8 cellular contexts compared by ENCODE assay signal in genomic region chr4:75940692-75941253, GRCh38. TPM values are rescaled to one million over a fixed set of nuclear protein-coding genes. Genes with fewer than 3 reads are reported as not detected.
DNase-seq lines count a peak whose midpoint lies in the region; ATAC-seq and TF ChIP-seq lines count a peak whose summit lies in the region.

TSS of gene NAAA (minus strand) at chr4:75941013. CDS start at chr4:75940949, 64 bp downstream.

- WGBS in esophagus, 2 donors = 0 to 1% methylated on average over 66 of the region's 66 CpGs

- H4K20me1 ChIP-seq in OCI-LY3 (ENCODE audit: insufficient read depth, low read length) = no peaks in the 10 kb centered on the region

- peak in 12 of 14 donors; percentile 26 to 73 (median 42) for DNase-seq in C1 segment of cervical spinal cord (lab: John Stamatoyannopoulos, UW)
- peak; percentile 82 for DNase-seq in activated T-cell treated with anti-CD3 and anti-CD28 coated beads, Interleukin-2, amount 50 U/mL, for 1 hour
- peak; percentile 77 for DNase-seq in myocyte (ENCODE audit: low read depth)
- peak; percentile 65 to 66 for DNase-seq in stimulated activated CD8-positive, alpha-beta memory T cell treated with anti-CD3 and anti-CD28 coated beads, Interleukin-7, amount 100 ng/mL, for 48 hours (ENCODE audit: extremely low read depth in 1 of 2, low read depth in 1 of 2)

- H3K4me3 ChIP-seq in OCI-LY3 (ENCODE audit: low read length) (peak within 1 kb of the TSS; percentile 95), esophagus (ENCODE audit: low read depth in 1 of 2, low read length in 2 of 2) (peak within 1 kb of the TSS; percentile 86 to 99)

- peak within 1 kb of the TSS; percentile 77 for H3K27ac ChIP-seq in OCI-LY3 (ENCODE audit: low read length)
- H3K27ac ChIP-seq in esophagus (ENCODE audit: low read depth in 2 of 2, low read length in 1 of 2) = peak within 1 kb of the TSS; percentile 83 to 87

- peak; percentile 92 for ATAC-seq in HG03432 (IDR thresholded peaks at IDR 0.05; ENCODE audit: unreplicated experiment)

- peaks cover 29% of the 10 kb centered on the region for H3K4me1 ChIP-seq in OCI-LY3 (ENCODE audit: low read length)
- H3K4me1 ChIP-seq in esophagus (ENCODE audit: control insufficient read depth in 2 of 2, insufficient read depth in 2 of 2, low read length in 1 of 2) = peaks cover 0 to 4% of the 10 kb centered on the region in 2 donors

- peaks cover 21% of the 10 kb centered on the region for H3K79me2 ChIP-seq in OCI-LY3 (ENCODE audit: low read length)

- TF ChIP-seq CTCF in OCI-LY3 (IDR thresholded peaks at IDR 0.05; ENCODE audit: low read depth, low read length) = peak; percentile 37; the same call in 1 of the 2 replicates

- H3K27me3 ChIP-seq in OCI-LY3 (ENCODE audit: low read depth, low read length) = no peaks in the 10 kb centered on the region
- H3K27me3 ChIP-seq in esophagus (ENCODE audit: control insufficient read depth in 1 of 2, insufficient read depth in 2 of 2, low read length in 2 of 2) = no peaks in the 10 kb centered on the region

- peaks cover 33% of the 10 kb centered on the region for H3K36me3 ChIP-seq in OCI-LY3 (replicated peaks; ENCODE audit: low read depth, low read length)
- H3K36me3 ChIP-seq in esophagus (ENCODE audit: control insufficient read depth in 2 of 2, insufficient read depth in 2 of 2, low read length in 1 of 2) = no peaks in the 10 kb centered on the region

- H3K4me2 ChIP-seq in OCI-LY3 (ENCODE audit: low read length) = peak within 1 kb of the TSS; percentile 92

- TF ChIP-seq POLR2A in GM19099 (IDR thresholded peaks at IDR 0.05; ENCODE audit: extremely low read depth, insufficient read length, low read depth) = peak; percentile 35

- H3K9me3 ChIP-seq in OCI-LY3 (ENCODE audit: insufficient read depth, low read length) (no peaks in the 10 kb centered on the region), esophagus (ENCODE audit: control insufficient read depth in 2 of 2, insufficient read depth in 1 of 2, low read depth in 1 of 2, low read length in 1 of 2) (no peaks in the 10 kb centered on the region)

- peak within 1 kb of the TSS; percentile 95 for H3K9ac ChIP-seq in OCI-LY3 (ENCODE audit: low read length)

- H2AFZ ChIP-seq in OCI-LY3 (ENCODE audit: low read depth, low read length) = peak within 1 kb of the TSS; percentile 88

RNA-seq across cellular contexts. Expression of gene NAAA, which starts in this region (rescaled TPM):
- polyA plus RNA-seq in esophagus = 10 to 100 TPM; 10.4 to 37.3 TPM
- total RNA-seq in myocyte = 41.4 and 49.4 TPM in 2 replicates
- polyA plus RNA-seq in myocyte (2012) = 3.8 TPM

Comparison
In these comparisons a context has a peak if more than half of its experiments do, and no peak if none do; other contexts are left out.
1. Peak in every context shown above with its lines: DNase-seq, ATAC-seq, H3K4me3 ChIP-seq and H3K27ac ChIP-seq.